Comparison of ENCODE assay signal across 1 cellular context in genomic region chr19:2050991-2051770, GRCh38.
A peak's percentile ranks its signal among the peaks of the same experiment; 100 is the strongest.
TF ChIP-seq lines count a peak whose summit lies in the region.

Gene MKNK2 (minus strand): TSS chr19:2051244. CDS start chr19:2050851, 393 bp downstream.

TF ChIP-seq in K562, 482 proteins besides CTCF, POLR2A, EP300 and RAD21 (continued from another document and continues in another):
- TF ChIP-seq NKRF (IDR thresholded peaks at IDR 0.05; ENCODE audit: borderline replicate concordance) = peak; percentile 31; the same call in 1 of the 2 replicates
- no peak for TF ChIP-seq ZNF518B (CRISPR knock-in tag; IDR thresholded peaks at IDR 0.05)
- TF ChIP-seq LARP7 (IDR thresholded peaks at IDR 0.05) = no peak
- no peak for TF ChIP-seq IRF2 (CRISPR knock-in tag; IDR thresholded peaks at IDR 0.05)
- TF ChIP-seq L3MBTL2 (IDR thresholded peaks at IDR 0.05) = no peak
- TF ChIP-seq MEF2A (IDR thresholded peaks at IDR 0.05; ENCODE audit: control insufficient read depth, low read depth, low read length) = no peak
- TF ChIP-seq ETS2 (tag; IDR thresholded peaks at IDR 0.05; ENCODE audit: borderline replicate concordance, poor library complexity, severe bottlenecking) = no peak
- TF ChIP-seq ZSCAN32 (CRISPR knock-in tag; IDR thresholded peaks at IDR 0.05) = no peak
- TF ChIP-seq ZNF282 (CRISPR knock-in tag; IDR thresholded peaks at IDR 0.05) = 0 out of 2 replicates have a peak, but pooled peaks have one; percentile 66
- no peak for TF ChIP-seq XRCC4 (IDR thresholded peaks at IDR 0.05; ENCODE audit: extremely low read depth, insufficient read depth, insufficient read length)
- no peak for TF ChIP-seq TFAM (CRISPR knock-in tag; conservative IDR thresholded peaks at IDR 0.05)
- peak; percentile 59; the same call in 1 of the 2 replicates for TF ChIP-seq E2F1 (CRISPR knock-in tag; IDR thresholded peaks at IDR 0.05)
- TF ChIP-seq HNRNPH1 (optimal IDR thresholded peaks at IDR 0.05; ENCODE audit: low read depth, low read length) = no peak
- no peak for TF ChIP-seq NFXL1 (CRISPR knock-in tag; IDR thresholded peaks at IDR 0.05)
- TF ChIP-seq ZNF79 (CRISPR knock-in tag; IDR thresholded peaks at IDR 0.05; ENCODE audit: low read depth) = no peak
- TF ChIP-seq ZBTB9 (CRISPR knock-in tag; IDR thresholded peaks at IDR 0.05) = no peak
- no peak for TF ChIP-seq AFF1 (IDR thresholded peaks at IDR 0.05; ENCODE audit: low read depth in 1 of 2, partially characterized antibody in 2 of 2)
- TF ChIP-seq ILK (tag; IDR thresholded peaks at IDR 0.05; ENCODE audit: borderline replicate concordance, low read depth) = no peak
- peak; percentile 61 for TF ChIP-seq SUPT5H (IDR thresholded peaks at IDR 0.05)
- peak in 1 of 2 experiments; percentile 72; a peak in 2 of 4 replicates for TF ChIP-seq TBL1XR1 (IDR thresholded peaks at IDR 0.05; ENCODE audit: low read length in 2 of 2)
- no peak for TF ChIP-seq CBX5 (IDR thresholded peaks at IDR 0.05; ENCODE audit: borderline replicate concordance, low read depth)
- TF ChIP-seq HDAC8 (tag; IDR thresholded peaks at IDR 0.05) = no peak
- TF ChIP-seq THAP12 (CRISPR knock-in tag; IDR thresholded peaks at IDR 0.05) = peak; percentile 96
- no peak for TF ChIP-seq NFE2L1 (tag; IDR thresholded peaks at IDR 0.05; ENCODE audit: borderline replicate concordance, low read depth)
- no peak for TF ChIP-seq ZBTB12 (CRISPR knock-in tag; IDR thresholded peaks at IDR 0.05)
- peak; percentile 31; the same call in 1 of the 2 replicates for TF ChIP-seq ZNF766 (CRISPR knock-in tag; conservative IDR thresholded peaks at IDR 0.05)
- TF ChIP-seq HMGN3 (IDR thresholded peaks at IDR 0.05; ENCODE audit: borderline replicate concordance, extremely low read depth, insufficient read length, low read depth, low read length) = peak; percentile 95
- TF ChIP-seq HNRNPL (IDR thresholded peaks at IDR 0.05; ENCODE audit: low read depth, low read length) = peak; percentile 85; the same call in 1 of the 2 replicates
- TF ChIP-seq MLLT1 (IDR thresholded peaks at IDR 0.05) = no peak
- TF ChIP-seq ELF2 (CRISPR knock-in tag; IDR thresholded peaks at IDR 0.05) = no peak
- TF ChIP-seq ESRRB (CRISPR knock-in tag; IDR thresholded peaks at IDR 0.05; ENCODE audit: borderline replicate concordance) = no peak
- 0 out of 2 replicates have a peak, but pooled peaks have one; percentile 4 for TF ChIP-seq CGGBP1 (CRISPR knock-in tag; IDR thresholded peaks at IDR 0.05)
- TF ChIP-seq SMC3 (conservative IDR thresholded peaks at IDR 0.05; ENCODE audit: insufficient read depth, low read depth, low read length) = no peak; the same call in 1 of the 2 replicates
- no peak for TF ChIP-seq DLX4 (CRISPR knock-in tag; IDR thresholded peaks at IDR 0.05)
- no peak for TF ChIP-seq FOXJ3 (CRISPR knock-in tag; IDR thresholded peaks at IDR 0.05)
- no peak for TF ChIP-seq ZNF41 (CRISPR knock-in tag; conservative IDR thresholded peaks at IDR 0.05)
- no peak for TF ChIP-seq LCOR (CRISPR knock-in tag; IDR thresholded peaks at IDR 0.05)
- TF ChIP-seq EHMT2 (IDR thresholded peaks at IDR 0.05) = no peak
- no peak for TF ChIP-seq NCOA1 (IDR thresholded peaks at IDR 0.05; ENCODE audit: low read depth)
- TF ChIP-seq PTTG1 (tag; IDR thresholded peaks at IDR 0.05; ENCODE audit: low read depth) = no peak
- TF ChIP-seq HLTF (IDR thresholded peaks at IDR 0.05) = peak; percentile 60; the same call in 1 of the 2 replicates
- no peak for TF ChIP-seq CBFA2T2 (conservative IDR thresholded peaks at IDR 0.05)
- no peak for TF ChIP-seq MCM7 (IDR thresholded peaks at IDR 0.05)
- TF ChIP-seq HMGXB4 (CRISPR knock-in tag; IDR thresholded peaks at IDR 0.05) = peak; percentile 95; the same call in 1 of the 2 replicates
